ENCODE assay signal across 19 cellular contexts in the genomic region with DNA sequence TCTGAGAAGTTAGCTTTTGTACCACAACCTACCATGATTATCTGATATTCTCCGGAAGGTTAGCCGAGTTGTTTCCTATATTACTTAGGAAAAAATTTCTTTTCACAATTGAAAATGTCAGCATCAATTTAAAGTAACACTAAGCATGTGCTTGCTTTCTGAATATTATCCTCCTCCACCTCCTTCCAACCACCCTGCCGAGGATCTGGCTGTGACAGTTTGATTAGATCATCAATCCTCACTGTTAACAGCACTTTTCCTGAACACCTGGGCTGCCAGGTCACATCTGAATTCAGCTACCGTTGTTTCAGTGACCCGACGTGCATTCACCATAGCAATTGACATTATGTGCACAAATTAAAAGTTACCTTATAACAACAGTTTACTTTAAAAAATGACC.
DNase-seq lines count a peak whose midpoint lies in the region; ATAC-seq and TF ChIP-seq lines count a peak whose summit lies in the region.
"Had no signal": no experiment of that assay in that cellular context is flagged by ENCODE, and none has a peak within 500 bp of the region (broad histone marks: within the 10 kb centered on the region; RNA-seq: fewer than 3 reads in every experiment).

No MANE protein-coding gene starts in this region.

- peak overlapping the region; percentile 94 for H3K27ac ChIP-seq in DOHH2 (ENCODE audit: low read depth, low read length)
- peak overlapping the region; percentile 86 for H3K27ac ChIP-seq in Karpas-422 (ENCODE audit: low read length)
- peak overlapping the region; percentile 80 for H3K27ac ChIP-seq in foreskin keratinocyte
- no peak overlapping the region for H3K27ac ChIP-seq in dorsolateral prefrontal cortex
- H3K27ac ChIP-seq: colonic mucosa had no signal

- no peaks in the 10 kb centered on the region for H3K9me3 ChIP-seq in DOHH2 (ENCODE audit: control insufficient read depth, insufficient read depth, low read length)
- no peaks in the 10 kb centered on the region for H3K9me3 ChIP-seq in Karpas-422 (ENCODE audit: low read length)
- no peaks in the 10 kb centered on the region for H3K9me3 ChIP-seq in mucosa of descending colon
- H3K9me3 ChIP-seq: colonic mucosa had no signal

- ATAC-seq in foreskin keratinocyte (peak; percentile 32), mucosa of descending colon (no peak)
- ATAC-seq: activated CD8-positive, alpha-beta T cell treated with anti-CD3 and anti-CD28 coated beads for 36 hours; activated naive CD4-positive, alpha-beta T cell treated with anti-CD3 and anti-CD28 coated beads, Interleukin-2, amount 50 U/mL, for 72 hours had no signal

- peaks cover 21% of the 10 kb centered on the region for H3K4me1 Mint-ChIP-seq in MCF 10A (ENCODE audit: insufficient read depth, unreplicated experiment)

- peak overlapping the region; percentile 59; the same call in 1 of the 2 replicates for H2AFZ ChIP-seq in Karpas-422 (ENCODE audit: low read length)

- H3K4me3 Mint-ChIP-seq in MCF 10A (ENCODE audit: unreplicated experiment), result no peak overlapping the region
- H3K4me3 Mint-ChIP-seq: activated CD8-positive, alpha-beta T cell treated with anti-CD3 and anti-CD28 coated beads for 36 hours; nephron progenitor cell; T-helper 1 cell treated with Interleukin-12 subunit alpha and Interleukin-12 subunit beta and Interleukin-4 antibody, amounts not matched to agents 30 μg/mL and 1 μg/mL, for 36 hours had no signal

- H3K27me3 Mint-ChIP-seq in MCF 10A (ENCODE audit: insufficient read depth, unreplicated experiment), result no peaks in the 10 kb centered on the region
- H3K27me3 Mint-ChIP-seq: activated CD8-positive, alpha-beta T cell treated with anti-CD3 and anti-CD28 coated beads for 36 hours had no signal

- H3K9me2 ChIP-seq in DOHH2 (replicated peaks; ENCODE audit: control insufficient read depth, low read length), result no peaks in the 10 kb centered on the region
- H3K9me2 ChIP-seq in Karpas-422 (replicated peaks; ENCODE audit: insufficient read depth, low read length), result no peaks in the 10 kb centered on the region

- TF ChIP-seq CTCF in DOHH2 (IDR thresholded peaks at IDR 0.05; ENCODE audit: low read depth, low read length, poor library complexity, severe bottlenecking) (no peak), foreskin keratinocyte (conservative IDR thresholded peaks at IDR 0.05) (no peak), dorsolateral prefrontal cortex (IDR thresholded peaks at IDR 0.05 in 54 of 56, conservative IDR thresholded peaks at IDR 0.05 in 2 of 56; ENCODE audit: low read depth in 1 of 56, partially characterized antibody in 56 of 56) (no peak), mucosa of descending colon (IDR thresholded peaks at IDR 0.05) (no peak), MCF 10A (IDR thresholded peaks at IDR 0.05; ENCODE audit: unreplicated experiment) (no peak)

- H3K27me3 ChIP-seq in DOHH2 (ENCODE audit: control insufficient read depth, low read length) (no peaks in the 10 kb centered on the region), Karpas-422 (ENCODE audit: low read length) (no peaks in the 10 kb centered on the region), foreskin keratinocyte (no peaks in the 10 kb centered on the region), dorsolateral prefrontal cortex (no peaks in the 10 kb centered on the region)
- H3K27me3 ChIP-seq: colonic mucosa had no signal

- H4K20me1 ChIP-seq in DOHH2 (ENCODE audit: control insufficient read depth, insufficient read depth, low read depth, low read length), result no peaks in the 10 kb centered on the region
- no peaks in the 10 kb centered on the region for H4K20me1 ChIP-seq in Karpas-422 (ENCODE audit: insufficient read depth, low read depth, low read length)

- H3K4me3 ChIP-seq in DOHH2 (ENCODE audit: low read length), result peak overlapping the region; percentile 63
- peak overlapping the region; percentile 21; the same call in 1 of the 2 replicates for H3K4me3 ChIP-seq in Karpas-422 (ENCODE audit: low read length)
- H3K4me3 ChIP-seq in dorsolateral prefrontal cortex, result no peak overlapping the region
- no peak overlapping the region for H3K4me3 ChIP-seq in mucosa of descending colon
- H3K4me3 ChIP-seq: colonic mucosa had no signal

- BruUV-seq in MCF 10A (replicated peaks; lab: Mats Ljungman, UMichigan), result no TSS peak

- H3K4me1 ChIP-seq in DOHH2 (ENCODE audit: control insufficient read depth, low read length) (peaks cover 78% of the 10 kb centered on the region), Karpas-422 (ENCODE audit: low read length) (peaks cover 45% of the 10 kb centered on the region), foreskin keratinocyte (peaks cover 22% of the 10 kb centered on the region), mucosa of descending colon (ENCODE audit: low read depth) (peaks cover 7% of the 10 kb centered on the region)
- H3K4me1 ChIP-seq: colonic mucosa had no signal

- H3K79me2 ChIP-seq in DOHH2 (ENCODE audit: control insufficient read depth, low read length) (no peaks in the 10 kb centered on the region), Karpas-422 (ENCODE audit: low read length) (no peaks in the 10 kb centered on the region)

- peaks cover 28% of the 10 kb centered on the region for H3F3A ChIP-seq in DOHH2 (ENCODE audit: control insufficient read depth, insufficient read depth)

- CTCF ChIA-PET in MCF 10A (lab: Yijun Ruan, JAX), result no interaction called here

- peak; percentile 46 for DNase-seq in Karpas-422
- DNase-seq in NCI-H748 treated with DMSO at 0.1 percent for 48 hours (lab: John Stamatoyannopoulos, UW), result peak; percentile 59
- DNase-seq in foreskin keratinocyte, result peak in 1 of 2 donors; percentile 28
- DNase-seq in dorsolateral prefrontal cortex, result no peak
- DNase-seq in mucosa of descending colon, result no peak
- no peak for DNase-seq in MCF 10A (ENCODE audit: unreplicated experiment)
- DNase-seq: activated CD8-positive, alpha-beta T cell treated with anti-CD3 and anti-CD28 coated beads for 36 hours; activated T-cell treated with anti-CD3 and anti-CD28 coated beads, Interleukin-2, amount 50 U/mL, for 48 hours; colonic mucosa; KG1; NCI-H1436; NCI-H524 treated with DMSO at 0.1 percent for 48 hours; nephron progenitor cell; small intestine; stimulated activated CD4-positive, alpha-beta T cell treated with anti-CD3 and anti-CD28 coated beads, Interleukin-4, amount 100 ng/mL, for 1 hour had no signal

- POLR2A ChIA-PET in MCF 10A (lab: Yijun Ruan, JAX), result interaction anchor here (0.7 to 1.0 kb wide), 2 partner anchors 8 to 59 kb away, joined by 4 to 5 read pairs; no protein-coding TSS in a partner anchor

- no peaks in the 10 kb centered on the region for H3K36me3 Mint-ChIP-seq in MCF 10A (ENCODE audit: insufficient read depth, unreplicated experiment)
- H3K36me3 Mint-ChIP-seq: activated naive CD4-positive, alpha-beta T cell treated with anti-CD3 and anti-CD28 coated beads, Interleukin-2, amount 50 U/mL, for 72 hours; mesothelial cell of epicardium had no signal

- H3K4me2 ChIP-seq in DOHH2 (ENCODE audit: low read length) (peak overlapping the region; percentile 88), Karpas-422 (ENCODE audit: low read depth, low read length, poor library complexity, severe bottlenecking) (peak overlapping the region; percentile 65)

- H3K9ac ChIP-seq in Karpas-422 (ENCODE audit: low read length), result peak overlapping the region; percentile 19

- H3K36me3 ChIP-seq in DOHH2 (ENCODE audit: control insufficient read depth, low read length), result peaks cover 8% of the 10 kb centered on the region
- H3K36me3 ChIP-seq in Karpas-422 (ENCODE audit: insufficient read depth, low read length), result no peaks in the 10 kb centered on the region
- no peaks in the 10 kb centered on the region for H3K36me3 ChIP-seq in mucosa of descending colon (ENCODE audit: low read depth)
- H3K36me3 ChIP-seq: colonic mucosa had no signal

- no peak overlapping the region for H3K27ac Mint-ChIP-seq in MCF 10A (ENCODE audit: low read depth, unreplicated experiment)
- H3K27ac Mint-ChIP-seq: activated CD8-positive, alpha-beta T cell treated with anti-CD3 and anti-CD28 coated beads for 36 hours; activated naive CD4-positive, alpha-beta T cell treated with anti-CD3 and anti-CD28 coated beads, Interleukin-2, amount 50 U/mL, for 72 hours; nephron progenitor cell; T-helper 1 cell treated with Interleukin-12 subunit alpha and Interleukin-12 subunit beta and Interleukin-4 antibody, amounts not matched to agents 30 μg/mL and 1 μg/mL, for 36 hours had no signal

- no peaks in the 10 kb centered on the region for H3K9me3 Mint-ChIP-seq in MCF 10A (ENCODE audit: unreplicated experiment)
- H3K9me3 Mint-ChIP-seq: activated CD8-positive, alpha-beta T cell treated with anti-CD3 and anti-CD28 coated beads for 36 hours; activated naive CD4-positive, alpha-beta T cell treated with anti-CD3 and anti-CD28 coated beads, Interleukin-2, amount 50 U/mL, for 72 hours; mesothelial cell of epicardium; nephron progenitor cell; T-helper 1 cell treated with Interleukin-12 subunit alpha and Interleukin-12 subunit beta and Interleukin-4 antibody, amounts not matched to agents 30 μg/mL and 1 μg/mL, for 36 hours had no signal

- intact Hi-C loops in dorsolateral prefrontal cortex (cut with DNase I) (no loop called here), mucosa of descending colon (cut with DNase I, micrococcal nuclease) (no loop called here), MCF 10A (cut with micrococcal nuclease) (no loop called here)

Comparison
In these comparisons a context has a peak if more than half of its experiments do, and no peak if none do; other contexts are left out.
1. H3K27ac ChIP-seq: peak in DOHH2 (single experiment), Karpas-422 (single experiment) and foreskin keratinocyte (single experiment); none in dorsolateral prefrontal cortex (0 of 59).
2. H3K4me3 ChIP-seq: peak in DOHH2 (single experiment) and Karpas-422 (single experiment); none in dorsolateral prefrontal cortex (0 of 59) and mucosa of descending colon (single experiment).
3. DNase-seq: peak in Karpas-422 (single experiment) and NCI-H748 treated with DMSO at 0.1 percent for 48 hours (single experiment); none in dorsolateral prefrontal cortex (0 of 10), mucosa of descending colon (0 of 3) and MCF 10A (single experiment).